ENCODE assay signal across 8 cellular contexts in genomic region chr2:240437181-240437860, GRCh38. TPM values are rescaled to one million over a fixed set of nuclear protein-coding genes. Genes with fewer than 3 reads are reported as not detected.
DNase-seq lines count a peak whose midpoint lies in the region; ATAC-seq and TF ChIP-seq lines count a peak whose summit lies in the region.

No MANE protein-coding gene starts in this region.

- H3K4me3 Mint-ChIP-seq in IgD-negative memory B cell (peak overlapping the region in 3 of 4 donors; percentile 27 to 78 (median 45)), nephron (peak overlapping the region; percentile 79 to 85 (median 82))

- peak overlapping the region; percentile 70 for H3K4me3 ChIP-seq in AG09309 (ENCODE audit: control insufficient read depth, low read depth, low read length)
- peak overlapping the region; percentile 67 for H3K4me3 ChIP-seq in epithelial cell of proximal tubule (ENCODE audit: low read depth, low read length)

- no peak for ATAC-seq in GM21526 (IDR thresholded peaks at IDR 0.05; ENCODE audit: low FRiP score, unreplicated experiment)
- no peak for ATAC-seq in GM21390 (IDR thresholded peaks at IDR 0.05; ENCODE audit: unreplicated experiment)

- TF ChIP-seq CTCF in AG09309 (IDR thresholded peaks at IDR 0.05; ENCODE audit: control insufficient read depth, insufficient read depth, low read depth, low read length, missing control alignments) (no peak), epithelial cell of proximal tubule (conservative IDR thresholded peaks at IDR 0.05; ENCODE audit: low read depth, low read length) (no peak), nephron (IDR thresholded peaks at IDR 0.05; ENCODE audit: unreplicated experiment in 3 of 3) (no peak)

- no peaks in the 10 kb centered on the region for H3K36me3 Mint-ChIP-seq in IgD-negative memory B cell
- no peaks in the 10 kb centered on the region for H3K36me3 Mint-ChIP-seq in nephron (ENCODE audit: low read depth)

- H3K27me3 Mint-ChIP-seq in IgD-negative memory B cell (peaks cover 25% of the 10 kb centered on the region), nephron (ENCODE audit: low read depth) (peaks cover 15% of the 10 kb centered on the region)

- peak overlapping the region in 1 of 3 donors; percentile 69 for H3K27ac Mint-ChIP-seq in IgD-negative memory B cell
- peak overlapping the region in 1 of 3 experiments; percentile 5 for H3K27ac Mint-ChIP-seq in nephron

- H3K4me1 Mint-ChIP-seq in IgD-negative memory B cell: peaks cover 3 to 6% (median 4%) of the 10 kb centered on the region in 3 donors
- H3K4me1 Mint-ChIP-seq in nephron: peaks cover 10% of the 10 kb centered on the region

- no peak for DNase-seq in AG09309 (ENCODE audit: low read depth)
- DNase-seq in epithelial cell of proximal tubule (ENCODE audit: low read depth): no peak
- no peak for DNase-seq in SKM-1 treated with dmso at 0.1 percent for 144 hours (lab: John Stamatoyannopoulos, UW; ENCODE audit: unreplicated experiment)
- DNase-seq in NCI-H187 (lab: John Stamatoyannopoulos, UW): no peak

- no peaks in the 10 kb centered on the region for H3K9me3 Mint-ChIP-seq in IgD-negative memory B cell
- H3K9me3 Mint-ChIP-seq in nephron: no peaks in the 10 kb centered on the region

RNA-seq across cellular contexts. Expression of gene GPC1, which starts 1.9 kb away (rescaled TPM):
- 0.26 TPM for polyA plus RNA-seq in IgD-negative memory B cell
- total RNA-seq in epithelial cell of proximal tubule: 31.4 and 45.4 TPM in 2 replicates
